Comparison of ENCODE assay signal across 6 cellular contexts in the genomic region with DNA sequence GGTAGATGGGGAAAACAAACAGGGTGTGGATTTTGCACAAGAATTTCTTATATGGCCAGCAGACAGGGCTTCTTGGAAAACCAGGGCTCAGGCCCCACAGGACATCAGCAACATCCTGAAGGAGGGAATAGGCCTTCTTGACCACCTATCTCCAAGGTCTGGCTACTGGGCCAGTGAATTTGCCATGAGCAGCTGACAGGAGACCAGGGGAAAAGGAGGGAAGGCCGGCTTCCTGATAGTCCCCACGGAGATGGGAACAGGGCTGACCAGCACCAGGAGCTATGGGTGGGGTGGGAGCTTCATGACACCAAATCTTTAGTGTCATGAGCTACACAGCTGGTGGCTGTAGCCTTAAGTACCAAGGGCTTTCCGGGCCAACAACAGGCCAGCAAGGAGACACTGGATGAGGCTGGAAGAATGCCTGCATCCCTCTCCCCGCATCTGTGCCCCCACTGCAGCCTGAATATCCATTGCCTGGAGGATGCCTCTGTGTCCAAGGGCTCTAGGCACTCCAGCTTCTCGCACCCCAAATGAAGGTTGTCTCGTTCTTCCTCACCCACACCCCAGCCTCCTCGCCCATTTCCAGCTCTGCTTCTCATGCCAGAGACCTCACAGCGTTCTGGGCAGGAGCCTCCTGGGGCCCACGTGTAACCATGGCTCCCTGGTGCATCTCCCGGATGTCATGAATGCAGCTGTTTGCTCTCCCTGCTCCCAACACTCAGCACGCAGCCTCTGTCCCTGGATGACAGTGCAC.
"Had no signal": no experiment of that assay in that cellular context is flagged by ENCODE, and none has a peak within 500 bp of the region (broad histone marks: within the 10 kb centered on the region; RNA-seq: fewer than 3 reads in every experiment).

No MANE protein-coding gene starts in this region.

- H3K36me3 ChIP-seq: colonic mucosa, thyroid gland had no signal

- H3K9me3 ChIP-seq: colonic mucosa, psoas muscle, thyroid gland had no signal

- H3K27me3 ChIP-seq: colonic mucosa, thyroid gland had no signal

- H3K4me3 ChIP-seq: colonic mucosa, lung, psoas muscle, thyroid gland had no signal

- H3K27ac ChIP-seq: colonic mucosa, epithelial cell of prostate, psoas muscle, thyroid gland had no signal

- H3K4me1 ChIP-seq: colonic mucosa, psoas muscle, thyroid gland had no signal

- DNase-seq: hippocampal formation had no signal
